ENCODE assay signal across 14 cellular contexts in the genomic region with DNA sequence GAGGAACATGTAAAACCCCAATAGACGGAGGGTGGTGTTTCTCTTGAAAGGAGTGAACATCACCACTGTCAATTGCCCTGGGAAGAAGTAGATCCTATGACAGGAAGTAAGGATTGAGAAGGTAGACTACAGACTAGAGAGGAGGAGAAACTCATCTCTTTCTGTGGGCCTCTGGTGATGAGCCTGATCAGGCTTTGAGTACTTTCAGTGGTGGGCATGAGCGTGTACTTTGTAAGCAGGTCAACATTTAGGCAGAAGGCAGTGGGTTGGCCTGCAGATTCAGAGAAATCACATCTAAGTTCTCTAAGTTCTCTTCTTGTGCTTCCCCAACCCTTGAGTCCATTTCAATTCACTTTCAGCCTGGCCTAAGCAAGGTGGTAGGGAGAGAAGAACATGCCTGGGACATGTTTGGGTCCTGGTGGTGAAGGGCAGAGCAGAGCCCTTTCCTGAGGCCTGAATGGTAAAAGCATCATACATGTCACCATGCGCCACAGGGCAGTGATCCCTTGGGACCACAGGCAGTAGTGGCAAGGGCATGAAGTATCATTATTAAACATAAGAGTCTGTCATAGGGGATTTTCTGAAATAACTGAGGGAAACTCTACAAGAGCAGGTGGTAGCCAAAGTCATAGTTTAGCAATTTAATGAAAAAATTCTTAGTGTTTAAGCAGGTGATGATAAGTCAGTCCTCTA. TPM values are rescaled to one million over a fixed set of nuclear protein-coding genes. Genes with fewer than 3 reads are reported as not detected.
DNase-seq lines count a peak whose midpoint lies in the region; ATAC-seq and TF ChIP-seq lines count a peak whose summit lies in the region.
"Had no signal": no experiment of that assay in that cellular context is flagged by ENCODE, and none has a peak within 500 bp of the region (broad histone marks: within the 10 kb centered on the region; RNA-seq: fewer than 3 reads in every experiment).

No MANE protein-coding gene starts in this region.

- H2AFZ ChIP-seq in OCI-LY3 (ENCODE audit: low read depth, low read length): peak overlapping the region; percentile 37

- no peaks in the 10 kb centered on the region for H3K79me2 ChIP-seq in OCI-LY3 (ENCODE audit: low read length)

- no peaks in the 10 kb centered on the region for H3K27me3 ChIP-seq in OCI-LY3 (ENCODE audit: low read depth, low read length)
- no peaks in the 10 kb centered on the region for H3K27me3 ChIP-seq in effector memory CD4-positive, alpha-beta T cell (replicated peaks; ENCODE audit: control insufficient read depth, insufficient read depth, low read length, poor library complexity, severe bottlenecking)

- ATAC-seq in GM18502 (IDR thresholded peaks at IDR 0.05; ENCODE audit: poor library complexity, unreplicated experiment) (peak; percentile 82), HG02763 (IDR thresholded peaks at IDR 0.05; ENCODE audit: unreplicated experiment) (peak; percentile 54), esophagus mucosa (no peak)

- H3K4me1 ChIP-seq in OCI-LY3 (ENCODE audit: low read length): peaks cover 44% of the 10 kb centered on the region
- H3K4me1 ChIP-seq in effector memory CD4-positive, alpha-beta T cell (ENCODE audit: control insufficient read depth, insufficient read depth, low read length, poor library complexity, severe bottlenecking): no peaks in the 10 kb centered on the region

- TF ChIP-seq CTCF in OCI-LY3 (IDR thresholded peaks at IDR 0.05; ENCODE audit: low read depth, low read length): no peak

- H3K4me3 ChIP-seq in OCI-LY3 (ENCODE audit: low read length): peak overlapping the region; percentile 42; the same call in 1 of the 2 replicates
- no peak overlapping the region for H3K4me3 ChIP-seq in effector memory CD4-positive, alpha-beta T cell (ENCODE audit: insufficient read depth, low read depth, low read length, poor library complexity, severe bottlenecking)

- peak overlapping the region; percentile 75 for H3K4me2 ChIP-seq in OCI-LY3 (ENCODE audit: low read length)

- peaks cover 5% of the 10 kb centered on the region for H3K36me3 ChIP-seq in OCI-LY3 (replicated peaks; ENCODE audit: low read depth, low read length)
- H3K36me3 ChIP-seq in effector memory CD4-positive, alpha-beta T cell (ENCODE audit: control insufficient read depth, insufficient read depth, low read length): no peaks in the 10 kb centered on the region

- DNase-seq in GM19238 (ENCODE audit: insufficient read length, low spot score) (peak; percentile 23), iPS-NIHi7 (ENCODE audit: extremely low spot score) (no peak), NCI-H1092 (lab: John Stamatoyannopoulos, UW) (no peak)
- DNase-seq in effector memory CD4-positive, alpha-beta T cell: no peak
- DNase-seq: activated CD4-positive, alpha-beta T cell treated with anti-CD3 and anti-CD28 coated beads, Interleukin-2, amount 50 U/mL, for 48 hours; CD4-positive, alpha-beta T cell; H7; NCI-H1417 treated with DMSO at 0.1 percent for 48 hours; NK-92 treated with Interleukin-12 subunit alpha and Interleukin-12 subunit beta, amount 100 ng/mL, for 24 hours; SW 1271 had no signal

- peak overlapping the region; percentile 100 for H3K27ac ChIP-seq in OCI-LY3 (ENCODE audit: low read length)
- H3K27ac ChIP-seq in effector memory CD4-positive, alpha-beta T cell (ENCODE audit: insufficient read depth, low read length, poor library complexity, severe bottlenecking): no peak overlapping the region

- no peaks in the 10 kb centered on the region for H3K9me3 ChIP-seq in OCI-LY3 (ENCODE audit: insufficient read depth, low read length)
- no peaks in the 10 kb centered on the region for H3K9me3 ChIP-seq in effector memory CD4-positive, alpha-beta T cell (ENCODE audit: control insufficient read depth, low read length)

- H3K9ac ChIP-seq in OCI-LY3 (ENCODE audit: low read length): peak overlapping the region; percentile 87

- no peaks in the 10 kb centered on the region for H4K20me1 ChIP-seq in OCI-LY3 (ENCODE audit: insufficient read depth, low read length)

RNA-seq across cellular contexts. Expression of gene ANKRD1, which starts 56.4 kb away (rescaled TPM):
- 0.24 TPM for total RNA-seq in esophagus mucosa
- total RNA-seq: CD4-positive, alpha-beta T cell had no signal
